ENCODE assay signal across 15 cellular contexts in the genomic region with DNA sequence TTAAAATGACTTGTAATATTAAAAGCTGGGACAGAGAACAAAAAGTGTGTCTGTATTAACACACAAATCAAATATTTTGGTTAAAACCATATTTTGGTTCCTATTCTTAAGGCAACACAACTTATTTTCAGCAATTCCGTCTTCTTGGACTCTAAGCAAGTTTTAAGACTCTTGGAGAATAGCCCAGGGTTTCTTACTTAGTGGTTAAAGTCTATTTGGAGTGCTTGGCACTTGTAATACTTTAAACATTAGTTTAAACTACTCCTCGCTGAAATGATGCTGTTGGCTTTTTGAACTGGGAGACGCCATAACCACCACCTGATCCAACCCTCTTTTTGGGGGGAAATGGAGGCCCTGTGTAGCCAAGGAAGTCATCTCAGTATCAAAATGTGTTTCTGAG.
DNase-seq lines count a peak whose midpoint lies in the region; ATAC-seq and TF ChIP-seq lines count a peak whose summit lies in the region.
"Had no signal": no experiment of that assay in that cellular context is flagged by ENCODE, and none has a peak within 500 bp of the region (broad histone marks: within the 10 kb centered on the region; RNA-seq: fewer than 3 reads in every experiment).

No MANE protein-coding gene starts in this region.

- H3K27me3 Mint-ChIP-seq in CD8-positive, alpha-beta T cell (ENCODE audit: low read depth), result no peaks in the 10 kb centered on the region
- H3K27me3 Mint-ChIP-seq: B cell; CD4-positive, alpha-beta T cell had no signal

- no peaks in the 10 kb centered on the region for H3K27me3 ChIP-seq in fibroblast of lung (ENCODE audit: control insufficient read depth, insufficient read depth, low read length)
- no peaks in the 10 kb centered on the region for H3K27me3 ChIP-seq in CD8-positive, alpha-beta T cell (ENCODE audit: insufficient read depth, low read length)

- TF ChIP-seq CTCF in fibroblast of lung (conservative IDR thresholded peaks at IDR 0.05 in 1 of 2, IDR thresholded peaks at IDR 0.05 in 1 of 2; ENCODE audit: low read depth in 1 of 2, low read length in 2 of 2), result no peak
- TF ChIP-seq CTCF in CD8-positive, alpha-beta T cell (IDR thresholded peaks at IDR 0.05), result no peak
- TF ChIP-seq CTCF in GM13977 (IDR thresholded peaks at IDR 0.05; ENCODE audit: extremely low read depth, insufficient read depth, missing control alignments), result no peak

- peaks cover 3% of the 10 kb centered on the region for H3K4me1 ChIP-seq in fibroblast of lung (ENCODE audit: control insufficient read depth, extremely low read depth, insufficient read depth, low read length)
- no peaks in the 10 kb centered on the region for H3K4me1 ChIP-seq in CD8-positive, alpha-beta T cell (ENCODE audit: insufficient read depth, low read length)

- peaks cover 4% of the 10 kb centered on the region for H3K36me3 Mint-ChIP-seq in CD8-positive, alpha-beta T cell

- no peaks in the 10 kb centered on the region for H3K9me3 Mint-ChIP-seq in CD8-positive, alpha-beta T cell
- H3K9me3 Mint-ChIP-seq: CD4-positive, alpha-beta T cell; HFFc6 had no signal

- H3K27ac Mint-ChIP-seq in CD8-positive, alpha-beta T cell, result no peak overlapping the region
- H3K27ac Mint-ChIP-seq: B cell; CD4-positive, alpha-beta T cell; HFFc6 had no signal

- intact Hi-C loops in CD8-positive, alpha-beta T cell (cut with DNase I, micrococcal nuclease), result loop anchor here in 1 of 2 experiments (2.0 to 10.0 kb wide), 2 partner anchors 250 to 758 kb away; no protein-coding TSS in a partner anchor
- intact Hi-C loops in left colon (cut with DNase I, micrococcal nuclease), result loop anchor here in 1 of 2 donors (10.0 kb wide), 1 partner anchor 750 kb away; a partner anchor contains a TSS

- H3K27ac ChIP-seq in fibroblast of lung (ENCODE audit: insufficient read depth, low read length), result no peak overlapping the region
- no peak overlapping the region for H3K27ac ChIP-seq in CD8-positive, alpha-beta T cell (ENCODE audit: low read depth, low read length)

- POLR2A ChIA-PET in CD8-positive, alpha-beta T cell (lab: Charles Lee), result no interaction called here

- H2AFZ ChIP-seq in fibroblast of lung (ENCODE audit: low read length), result no peak overlapping the region

- in situ Hi-C loops in GM13977 (cut with MboI; ENCODE audit: low pct_unique_long_range_greater_than_20kb, low sequenced_read_pairs, unreplicated experiment), result loop anchor here (10.0 to 25.0 kb wide), 3 partner anchors 140 to 760 kb away; no protein-coding TSS in a partner anchor

- no peak for ATAC-seq in CD8-positive, alpha-beta T cell
- ATAC-seq in left colon, result no peak

- H4K20me1 ChIP-seq in fibroblast of lung (ENCODE audit: control insufficient read depth, extremely low read depth, insufficient read depth, low read length), result no peaks in the 10 kb centered on the region

- H3K4me1 Mint-ChIP-seq in CD8-positive, alpha-beta T cell (ENCODE audit: low read depth), result no peaks in the 10 kb centered on the region
- H3K4me1 Mint-ChIP-seq: B cell had no signal

- CTCF ChIA-PET in CD8-positive, alpha-beta T cell (lab: Charles Lee), result interaction anchor here (0.6 to 4.5 kb wide), 3 partner anchors 160 to 756 kb away, joined by 3 to 51 read pairs (median 4); no protein-coding TSS in a partner anchor

- no peak overlapping the region for H3K4me2 ChIP-seq in fibroblast of lung (ENCODE audit: extremely low read depth, insufficient read depth, low read length)

- no peaks in the 10 kb centered on the region for H3K9me3 ChIP-seq in fibroblast of lung (ENCODE audit: control insufficient read depth, insufficient read depth, low read depth, low read length)
- no peaks in the 10 kb centered on the region for H3K9me3 ChIP-seq in CD8-positive, alpha-beta T cell (ENCODE audit: low read length)

- no peak overlapping the region for H3K4me3 ChIP-seq in fibroblast of lung (replicated peaks in 1 of 4; ENCODE audit: control extremely low read depth in 1 of 4, insufficient read depth in 1 of 4, low read depth in 3 of 4, low read length in 4 of 4)
- no peak overlapping the region for H3K4me3 ChIP-seq in CD8-positive, alpha-beta T cell (ENCODE audit: low read depth, low read length)

- no peak overlapping the region for H3K9ac ChIP-seq in fibroblast of lung (ENCODE audit: insufficient read depth, low read length)

- DNase-seq in GM04503 (ENCODE audit: low read depth) (peak; percentile 8), astrocyte of the hippocampus (ENCODE audit: low read depth, low spot score) (peak; percentile 31), fibroblast of lung (ENCODE audit: low read depth in 2 of 2) (peak; percentile 34 to 38), stromal cell of bone marrow (ENCODE audit: low read depth) (peak; percentile 64), left colon (no peak), GM13977 (ENCODE audit: low spot score) (no peak)
- DNase-seq in CD8-positive, alpha-beta T cell, result no peak
- DNase-seq in activated T-cell treated with anti-CD3 and anti-CD28 coated beads, Interleukin-2, amount 50 U/mL, for 1 hour, result no peak
- DNase-seq: 8988T; C1 segment of cervical spinal cord; CD4-positive, alpha-beta T cell; DMS79; HCEC 1CT; HFFc6 had no signal

- H3K79me2 ChIP-seq in fibroblast of lung (ENCODE audit: control insufficient read depth, insufficient read depth, low read length), result no peaks in the 10 kb centered on the region

- H3K4me3 Mint-ChIP-seq in CD8-positive, alpha-beta T cell, result no peak overlapping the region
- H3K4me3 Mint-ChIP-seq: B cell; CD4-positive, alpha-beta T cell; HFFc6 had no signal

- no peaks in the 10 kb centered on the region for H3K36me3 ChIP-seq in fibroblast of lung (ENCODE audit: control insufficient read depth, insufficient read depth, low read length)
- no peaks in the 10 kb centered on the region for H3K36me3 ChIP-seq in CD8-positive, alpha-beta T cell (ENCODE audit: insufficient read depth, low read length)

Comparison
In these comparisons a context has a peak if more than half of its experiments do, and no peak if none do; other contexts are left out.
1. DNase-seq: peak in GM04503 (single experiment), astrocyte of the hippocampus (single experiment), fibroblast of lung (2 of 2) and stromal cell of bone marrow (single experiment); none in CD8-positive, alpha-beta T cell (0 of 7), left colon (0 of 2), activated T-cell treated with anti-CD3 and anti-CD28 coated beads, Interleukin-2, amount 50 U/mL, for 1 hour (single experiment) and GM13977 (single experiment).